1 cellular context compared by ENCODE assay signal in the genomic region with DNA sequence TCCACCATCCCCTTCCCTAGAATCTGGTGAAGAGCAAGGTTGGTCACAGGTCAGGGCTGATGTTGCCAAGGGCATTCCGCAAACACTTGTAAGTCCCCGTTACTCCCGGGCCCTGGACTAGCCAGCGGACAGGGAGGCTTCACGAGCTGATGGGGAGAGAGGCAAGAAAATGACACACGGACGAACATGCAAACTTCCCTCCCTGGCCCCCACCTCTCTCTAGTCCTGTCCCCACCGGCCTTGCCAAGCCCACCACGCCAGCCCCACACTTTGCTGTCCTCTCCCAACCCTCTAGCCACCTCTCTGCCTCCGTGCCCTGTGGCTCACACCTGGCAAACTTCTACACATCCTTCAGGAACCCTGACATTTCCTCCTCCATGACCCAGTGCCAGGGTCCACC.
TF ChIP-seq lines count a peak whose summit lies in the region.

No MANE protein-coding gene starts in this region.

TF ChIP-seq in GM23338, 12 proteins besides CTCF, POLR2A, EP300 and RAD21 (continued from another document):
- TF ChIP-seq, protein P1, sequence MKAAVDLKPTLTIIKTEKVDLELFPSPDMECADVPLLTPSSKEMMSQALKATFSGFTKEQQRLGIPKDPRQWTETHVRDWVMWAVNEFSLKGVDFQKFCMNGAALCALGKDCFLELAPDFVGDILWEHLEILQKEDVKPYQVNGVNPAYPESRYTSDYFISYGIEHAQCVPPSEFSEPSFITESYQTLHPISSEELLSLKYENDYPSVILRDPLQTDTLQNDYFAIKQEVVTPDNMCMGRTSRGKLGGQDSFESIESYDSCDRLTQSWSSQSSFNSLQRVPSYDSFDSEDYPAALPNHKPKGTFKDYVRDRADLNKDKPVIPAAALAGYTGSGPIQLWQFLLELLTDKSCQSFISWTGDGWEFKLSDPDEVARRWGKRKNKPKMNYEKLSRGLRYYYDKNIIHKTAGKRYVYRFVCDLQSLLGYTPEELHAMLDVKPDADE (IDR thresholded peaks at IDR 0.05), result no peak
- TF ChIP-seq POLR2AphosphoS5 (IDR thresholded peaks at IDR 0.05; ENCODE audit: low read depth), result no peak
